7 cellular contexts compared by ENCODE assay signal in the genomic region with DNA sequence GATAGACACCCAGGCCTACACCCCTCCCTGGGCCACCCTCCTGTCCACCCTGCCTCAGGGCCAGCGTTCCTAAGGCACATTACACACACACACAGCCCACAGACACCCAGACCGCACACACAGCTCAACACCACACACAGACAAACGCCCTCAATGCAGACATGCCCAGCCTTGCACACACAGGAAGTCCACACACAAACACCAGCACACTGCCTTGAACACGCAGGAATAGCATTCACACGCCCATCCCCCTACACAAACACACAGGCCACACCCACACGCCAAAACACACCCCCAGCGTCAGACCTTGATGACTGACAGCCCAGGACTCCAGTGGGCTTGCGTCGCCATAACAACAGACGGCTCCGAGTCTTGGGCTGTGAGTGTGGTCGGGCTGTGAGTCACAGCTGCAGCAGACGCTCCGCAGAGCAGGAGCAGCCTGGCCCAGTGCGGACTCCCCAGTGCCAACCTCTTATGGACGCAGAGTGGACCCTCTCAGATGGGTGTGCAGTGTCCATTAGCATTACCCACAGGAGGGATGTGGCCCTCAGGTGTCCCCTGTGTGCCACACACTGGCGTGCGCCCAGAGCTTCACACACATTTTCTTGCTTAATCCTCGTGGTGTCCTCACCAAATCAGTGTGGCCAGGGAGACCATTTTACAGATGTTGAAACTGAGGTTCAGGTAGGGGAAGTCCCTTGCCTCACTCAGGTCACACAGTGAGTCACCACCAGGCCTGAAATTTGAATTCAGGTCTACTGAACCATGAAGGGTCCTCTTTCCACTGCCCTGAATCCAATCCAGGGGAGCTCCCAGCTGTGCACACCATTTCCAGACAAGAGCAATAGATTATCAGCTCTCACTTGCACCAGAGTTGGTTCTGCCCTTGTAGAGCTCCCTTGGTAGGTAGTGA. TPM values are rescaled to one million over a fixed set of nuclear protein-coding genes. Genes with fewer than 3 reads are reported as not detected.
A peak's percentile ranks its signal among the peaks of the same experiment; 100 is the strongest.
DNase-seq lines count a peak whose midpoint lies in the region; ATAC-seq lines count a peak whose summit lies in the region.

No MANE protein-coding gene starts in this region.

- H3K27ac Mint-ChIP-seq in natural killer cell treated with Interleukin-12 subunit alpha and Interleukin-12 subunit beta and Interleukin-15 and Interleukin-18, amount 100 ng/mL, for 72 hours: peak overlapping the region; percentile 23 to 47
- H3K27ac Mint-ChIP-seq in stimulated activated naive CD8-positive, alpha-beta T cell treated with anti-CD3 and anti-CD28 coated beads, Interleukin-15, amount 100 ng/mL, for 72 hours: peak overlapping the region; percentile 0 to 56

- H3K4me3 Mint-ChIP-seq in natural killer cell treated with Interleukin-12 subunit alpha and Interleukin-12 subunit beta and Interleukin-15 and Interleukin-18, amount 100 ng/mL, for 72 hours: peak overlapping the region; percentile 70
- peak overlapping the region; percentile 43 to 64 for H3K4me3 Mint-ChIP-seq in stimulated activated naive CD8-positive, alpha-beta T cell treated with anti-CD3 and anti-CD28 coated beads, Interleukin-15, amount 100 ng/mL, for 72 hours

- ATAC-seq in GM18511 (IDR thresholded peaks at IDR 0.05; ENCODE audit: unreplicated experiment) (peak; percentile 83), HG02623 (IDR thresholded peaks at IDR 0.05; ENCODE audit: unreplicated experiment) (peak; percentile 69)
- ATAC-seq in natural killer cell treated with Interleukin-12 subunit alpha and Interleukin-12 subunit beta and Interleukin-15 and Interleukin-18, amount 100 ng/mL, for 72 hours: peak; percentile 97
- ATAC-seq in stimulated activated naive CD8-positive, alpha-beta T cell treated with anti-CD3 and anti-CD28 coated beads, Interleukin-15, amount 100 ng/mL, for 72 hours: peak; percentile 98

- peaks cover 3% of the 10 kb centered on the region for H3K9me3 Mint-ChIP-seq in natural killer cell treated with Interleukin-12 subunit alpha and Interleukin-12 subunit beta and Interleukin-15 and Interleukin-18, amount 100 ng/mL, for 72 hours
- peaks cover 7 to 10% of the 10 kb centered on the region in 2 donors for H3K9me3 Mint-ChIP-seq in stimulated activated naive CD8-positive, alpha-beta T cell treated with anti-CD3 and anti-CD28 coated beads, Interleukin-15, amount 100 ng/mL, for 72 hours

- H3K27me3 Mint-ChIP-seq in natural killer cell treated with Interleukin-12 subunit alpha and Interleukin-12 subunit beta and Interleukin-15 and Interleukin-18, amount 100 ng/mL, for 72 hours: no peaks in the 10 kb centered on the region
- H3K27me3 Mint-ChIP-seq in stimulated activated naive CD8-positive, alpha-beta T cell treated with anti-CD3 and anti-CD28 coated beads, Interleukin-15, amount 100 ng/mL, for 72 hours: peaks cover 14% of the 10 kb centered on the region

- H3K36me3 Mint-ChIP-seq in natural killer cell treated with Interleukin-12 subunit alpha and Interleukin-12 subunit beta and Interleukin-15 and Interleukin-18, amount 100 ng/mL, for 72 hours: peaks cover 6% of the 10 kb centered on the region

- DNase-seq in NCI-H2227 (lab: John Stamatoyannopoulos, UW; ENCODE audit: unreplicated experiment): peak; percentile 91
- DNase-seq in activated CD4-positive, alpha-beta T cell treated with anti-CD3 and anti-CD28 coated beads, Interleukin-2, amount 50 U/mL, for 48 hours: peak; percentile 68 to 73
- DNase-seq in effector CD4-positive, alpha-beta T cell: peak; percentile 63
- DNase-seq in natural killer cell treated with Interleukin-12 subunit alpha and Interleukin-12 subunit beta and Interleukin-15 and Interleukin-18, amount 100 ng/mL, for 72 hours (ENCODE audit: low spot score): peak; percentile 89
- DNase-seq in stimulated activated naive CD8-positive, alpha-beta T cell treated with anti-CD3 and anti-CD28 coated beads, Interleukin-15, amount 100 ng/mL, for 72 hours: peak; percentile 75 to 86

- H3K4me1 Mint-ChIP-seq in natural killer cell treated with Interleukin-12 subunit alpha and Interleukin-12 subunit beta and Interleukin-15 and Interleukin-18, amount 100 ng/mL, for 72 hours (ENCODE audit: low read depth in 2 of 2): peaks cover 18 to 26% of the 10 kb centered on the region in 2 donors
- peaks cover 15% of the 10 kb centered on the region for H3K4me1 Mint-ChIP-seq in stimulated activated naive CD8-positive, alpha-beta T cell treated with anti-CD3 and anti-CD28 coated beads, Interleukin-15, amount 100 ng/mL, for 72 hours

RNA-seq across cellular contexts. Expression of a gene that starts 17.8 kb away (rescaled TPM):
- 10 to 100 TPM; 15.8 to 31.0 TPM for total RNA-seq in natural killer cell treated with Interleukin-12 subunit alpha and Interleukin-12 subunit beta and Interleukin-15 and Interleukin-18, amount 100 ng/mL, for 72 hours

Comparison
In these comparisons a context has a peak if more than half of its experiments do, and no peak if none do; other contexts are left out.
1. Peak in every context shown above with its lines: DNase-seq and ATAC-seq.